Comparison of ENCODE assay signal across 1 cellular context in the genomic region with DNA sequence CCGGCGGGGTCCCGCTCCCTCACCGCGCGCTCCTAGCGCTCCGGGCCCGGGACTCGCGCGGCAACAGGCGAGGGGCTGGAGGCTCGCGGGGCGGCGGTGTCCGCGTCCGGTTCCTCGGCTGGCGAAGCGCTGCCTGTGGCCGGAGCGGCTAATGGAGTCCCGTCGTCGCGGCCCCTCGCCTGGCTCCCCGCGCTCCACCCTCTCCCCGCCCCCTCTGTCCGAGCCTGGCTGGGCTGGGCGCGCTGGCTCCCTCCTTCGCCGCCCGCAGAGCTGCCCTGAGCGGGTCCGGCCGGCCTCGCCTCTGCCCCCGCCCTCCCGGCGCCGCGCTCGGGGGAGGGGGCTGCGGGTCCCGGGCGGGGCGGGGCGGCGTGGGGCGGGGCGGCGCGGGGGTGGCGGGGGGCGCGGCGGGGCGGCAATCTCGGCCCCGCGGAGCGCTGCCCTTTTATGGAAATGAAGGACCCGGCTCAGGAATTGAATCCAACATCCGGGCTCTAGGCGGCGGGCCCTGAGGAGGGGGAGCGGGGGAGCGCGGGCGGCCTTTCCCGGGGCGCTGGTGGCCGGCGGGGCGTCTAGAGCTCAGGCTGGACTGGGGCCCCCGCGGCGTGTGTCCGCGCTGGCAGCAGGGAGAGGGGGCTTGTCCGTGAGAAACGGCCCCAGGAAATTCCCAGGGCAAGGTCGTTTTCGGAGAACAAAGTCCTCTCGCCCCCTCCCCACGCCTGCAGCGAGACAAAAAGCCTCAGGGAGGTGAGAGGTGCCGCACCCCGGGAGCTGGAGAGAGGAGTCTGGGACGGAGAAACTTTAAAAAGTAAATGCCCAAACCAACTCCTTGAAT.
TF ChIP-seq lines count a peak whose summit lies in the region.

A gene with protein sequence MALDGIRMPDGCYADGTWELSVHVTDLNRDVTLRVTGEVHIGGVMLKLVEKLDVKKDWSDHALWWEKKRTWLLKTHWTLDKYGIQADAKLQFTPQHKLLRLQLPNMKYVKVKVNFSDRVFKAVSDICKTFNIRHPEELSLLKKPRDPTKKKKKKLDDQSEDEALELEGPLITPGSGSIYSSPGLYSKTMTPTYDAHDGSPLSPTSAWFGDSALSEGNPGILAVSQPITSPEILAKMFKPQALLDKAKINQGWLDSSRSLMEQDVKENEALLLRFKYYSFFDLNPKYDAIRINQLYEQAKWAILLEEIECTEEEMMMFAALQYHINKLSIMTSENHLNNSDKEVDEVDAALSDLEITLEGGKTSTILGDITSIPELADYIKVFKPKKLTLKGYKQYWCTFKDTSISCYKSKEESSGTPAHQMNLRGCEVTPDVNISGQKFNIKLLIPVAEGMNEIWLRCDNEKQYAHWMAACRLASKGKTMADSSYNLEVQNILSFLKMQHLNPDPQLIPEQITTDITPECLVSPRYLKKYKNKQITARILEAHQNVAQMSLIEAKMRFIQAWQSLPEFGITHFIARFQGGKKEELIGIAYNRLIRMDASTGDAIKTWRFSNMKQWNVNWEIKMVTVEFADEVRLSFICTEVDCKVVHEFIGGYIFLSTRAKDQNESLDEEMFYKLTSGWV (minus strand): TSS at position 153 of the 832 bp plus-strand sequence. CDS start 482 bp downstream, outside the sequence.

TF ChIP-seq in HepG2, 621 proteins besides CTCF, POLR2A, EP300 and RAD21 (continued from another document and continues in another):
- TF ChIP-seq ZNF687 (CRISPR knock-in tag; IDR thresholded peaks at IDR 0.05) (peak; percentile 79), ZNF276 (CRISPR knock-in tag; IDR thresholded peaks at IDR 0.05; ENCODE audit: low read depth) (no peak; the same call in 1 of the 2 replicates), ATF2 (CRISPR knock-in tag; IDR thresholded peaks at IDR 0.05) (no peak), SIN3A (IDR thresholded peaks at IDR 0.05; ENCODE audit: borderline replicate concordance, low read depth, low read length) (peak; percentile 36; the same call in 1 of the 2 replicates), NR2F1 (CRISPR knock-in tag; IDR thresholded peaks at IDR 0.05) (no peak), JDP2 (CRISPR knock-in tag; IDR thresholded peaks at IDR 0.05; ENCODE audit: borderline replicate concordance) (no peak), ZNF589 (CRISPR knock-in tag; conservative IDR thresholded peaks at IDR 0.05) (no peak), ZNF605 (CRISPR knock-in tag; IDR thresholded peaks at IDR 0.05) (no peak), GATA4 (IDR thresholded peaks at IDR 0.05; ENCODE audit: borderline replicate concordance, low read depth) (0 out of 2 replicates have a peak, but pooled peaks have one; percentile 17), ZNF792 (CRISPR knock-in tag; IDR thresholded peaks at IDR 0.05) (no peak), TCF12 (IDR thresholded peaks at IDR 0.05) (no peak), TCF12 (CRISPR knock-in tag; IDR thresholded peaks at IDR 0.05) (0 out of 2 replicates have a peak, but pooled peaks have one; percentile 44), RARA (CRISPR knock-in tag; IDR thresholded peaks at IDR 0.05) (no peak), ZBTB38 (CRISPR knock-in tag; IDR thresholded peaks at IDR 0.05) (no peak), TBX3 (IDR thresholded peaks at IDR 0.05; ENCODE audit: borderline replicate concordance) (no peak), DMTF1 (CRISPR knock-in tag; IDR thresholded peaks at IDR 0.05) (no peak), ZNF317 (CRISPR knock-in tag; IDR thresholded peaks at IDR 0.05) (no peak), ZNF639 (CRISPR knock-in tag; conservative IDR thresholded peaks at IDR 0.05) (peak; percentile 78; the same call in 1 of the 2 replicates), MIXL1 (CRISPR knock-in tag; IDR thresholded peaks at IDR 0.05) (0 out of 2 replicates have a peak, but pooled peaks have one; percentile 25), ZNF124 (CRISPR knock-in tag; IDR thresholded peaks at IDR 0.05) (no peak; the same call in 1 of the 2 replicates), ZNF3 (CRISPR knock-in tag; IDR thresholded peaks at IDR 0.05) (no peak), FOXA1 (IDR thresholded peaks at IDR 0.05) (no peak), FOXA1 (CRISPR knock-in tag; IDR thresholded peaks at IDR 0.05) (no peak), DR1 (CRISPR knock-in tag; IDR thresholded peaks at IDR 0.05) (peak; percentile 43; the same call in 1 of the 2 replicates), KAT2B (IDR thresholded peaks at IDR 0.05; ENCODE audit: borderline replicate concordance, low read depth, low read length) (no peak), ATRX (CRISPR knock-in tag; IDR thresholded peaks at IDR 0.05; ENCODE audit: borderline replicate concordance) (no peak)
- TF ChIP-seq, protein P1, sequence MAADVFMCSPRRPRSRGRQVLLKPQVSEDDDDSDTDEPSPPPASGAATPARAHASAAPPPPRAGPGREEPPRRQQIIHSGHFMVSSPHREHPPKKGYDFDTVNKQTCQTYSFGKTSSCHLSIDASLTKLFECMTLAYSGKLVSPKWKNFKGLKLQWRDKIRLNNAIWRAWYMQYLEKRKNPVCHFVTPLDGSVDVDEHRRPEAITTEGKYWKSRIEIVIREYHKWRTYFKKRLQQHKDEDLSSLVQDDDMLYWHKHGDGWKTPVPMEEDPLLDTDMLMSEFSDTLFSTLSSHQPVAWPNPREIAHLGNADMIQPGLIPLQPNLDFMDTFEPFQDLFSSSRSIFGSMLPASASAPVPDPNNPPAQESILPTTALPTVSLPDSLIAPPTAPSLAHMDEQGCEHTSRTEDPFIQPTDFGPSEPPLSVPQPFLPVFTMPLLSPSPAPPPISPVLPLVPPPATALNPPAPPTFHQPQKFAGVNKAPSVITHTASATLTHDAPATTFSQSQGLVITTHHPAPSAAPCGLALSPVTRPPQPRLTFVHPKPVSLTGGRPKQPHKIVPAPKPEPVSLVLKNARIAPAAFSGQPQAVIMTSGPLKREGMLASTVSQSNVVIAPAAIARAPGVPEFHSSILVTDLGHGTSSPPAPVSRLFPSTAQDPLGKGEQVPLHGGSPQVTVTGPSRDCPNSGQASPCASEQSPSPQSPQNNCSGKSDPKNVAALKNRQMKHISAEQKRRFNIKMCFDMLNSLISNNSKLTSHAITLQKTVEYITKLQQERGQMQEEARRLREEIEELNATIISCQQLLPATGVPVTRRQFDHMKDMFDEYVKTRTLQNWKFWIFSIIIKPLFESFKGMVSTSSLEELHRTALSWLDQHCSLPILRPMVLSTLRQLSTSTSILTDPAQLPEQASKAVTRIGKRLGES (CRISPR knock-in tag; IDR thresholded peaks at IDR 0.05; ENCODE audit: borderline replicate concordance), result no peak
- TF ChIP-seq, protein P2, sequence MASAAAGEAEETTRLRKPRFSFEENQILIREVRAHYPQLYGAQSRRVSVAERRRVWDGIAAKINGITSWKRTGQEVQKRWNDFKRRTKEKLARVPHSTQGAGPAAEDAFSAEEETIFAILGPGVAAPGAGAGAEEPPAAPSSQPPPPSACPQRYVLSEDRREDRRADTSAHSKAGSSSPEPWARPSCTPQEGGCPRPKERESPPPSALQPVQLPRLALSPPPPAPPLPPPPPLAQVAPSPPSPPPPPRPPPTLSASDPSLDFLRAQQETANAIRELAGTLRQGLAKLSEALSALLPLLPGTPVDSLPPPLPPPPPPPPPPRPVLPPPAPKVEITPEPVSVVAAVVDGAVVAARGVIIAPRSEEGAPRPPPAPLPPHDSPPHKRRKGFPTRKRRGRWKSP (CRISPR knock-in tag; IDR thresholded peaks at IDR 0.05), result no peak
- TF ChIP-seq, protein P3, sequence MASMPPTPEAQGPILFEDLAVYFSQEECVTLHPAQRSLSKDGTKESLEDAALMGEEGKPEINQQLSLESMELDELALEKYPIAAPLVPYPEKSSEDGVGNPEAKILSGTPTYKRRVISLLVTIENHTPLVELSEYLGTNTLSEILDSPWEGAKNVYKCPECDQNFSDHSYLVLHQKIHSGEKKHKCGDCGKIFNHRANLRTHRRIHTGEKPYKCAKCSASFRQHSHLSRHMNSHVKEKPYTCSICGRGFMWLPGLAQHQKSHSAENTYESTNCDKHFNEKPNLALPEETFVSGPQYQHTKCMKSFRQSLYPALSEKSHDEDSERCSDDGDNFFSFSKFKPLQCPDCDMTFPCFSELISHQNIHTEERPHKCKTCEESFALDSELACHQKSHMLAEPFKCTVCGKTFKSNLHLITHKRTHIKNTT (CRISPR knock-in tag; IDR thresholded peaks at IDR 0.05), result no peak
